ENCODE assay signal across 15 cellular contexts in the genomic region with DNA sequence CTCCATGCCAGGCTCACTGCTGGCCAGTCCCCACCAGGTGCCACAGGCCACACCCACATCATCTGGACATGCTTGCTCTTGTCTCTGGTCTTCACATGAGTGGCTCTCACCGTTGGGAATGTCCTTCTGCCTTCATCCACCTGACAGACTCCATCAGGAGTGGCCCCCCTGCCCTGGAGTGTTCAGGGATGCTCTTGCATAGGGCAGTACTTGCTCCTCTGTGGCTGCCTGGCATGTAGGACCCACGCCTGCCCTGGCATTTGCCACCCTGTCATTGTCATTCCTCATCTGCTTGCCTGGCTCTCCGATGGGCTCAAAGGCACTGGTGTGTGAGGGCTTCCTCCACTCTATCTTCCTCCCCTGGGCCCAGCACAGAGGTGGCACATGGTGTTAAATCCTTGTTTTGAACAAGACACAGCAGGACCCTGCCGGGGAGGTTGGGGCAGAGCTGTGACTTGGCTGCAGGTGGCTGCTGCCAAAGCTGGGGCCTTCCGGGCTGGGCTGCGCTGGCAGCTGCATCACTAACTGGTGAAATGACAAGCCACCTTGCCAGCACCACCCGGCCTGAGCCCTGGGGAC. TPM values are rescaled to one million over a fixed set of nuclear protein-coding genes. Genes with fewer than 3 reads are reported as not detected.
DNase-seq lines count a peak whose midpoint lies in the region; ATAC-seq, FAIRE-seq and TF ChIP-seq lines count a peak whose summit lies in the region.
"Had no signal": no experiment of that assay in that cellular context is flagged by ENCODE, and none has a peak within 500 bp of the region (broad histone marks: within the 10 kb centered on the region; RNA-seq: fewer than 3 reads in every experiment).

No MANE protein-coding gene starts in this region.

- H3K36me3 ChIP-seq in GM12878 (ENCODE audit: control insufficient read depth in 2 of 2, insufficient read depth in 2 of 2, low read length in 1 of 2), result no peaks in the 10 kb centered on the region
- H3K36me3 ChIP-seq in psoas muscle (ENCODE audit: insufficient read depth in 1 of 2, low read depth in 1 of 2), result no peaks in the 10 kb centered on the region

- no peaks in the 10 kb centered on the region; the same call in 2 of the 3 replicates for H3K9me3 ChIP-seq in GM12878 (replicated peaks; ENCODE audit: control insufficient read depth, insufficient read depth, low read length)
- no peaks in the 10 kb centered on the region for H3K9me3 ChIP-seq in psoas muscle

- no peak for TF ChIP-seq RAD21 in GM12878 (IDR thresholded peaks at IDR 0.05; ENCODE audit: insufficient read depth, low read depth, low read length)

- TF ChIP-seq CTCF in GM12878 (IDR thresholded peaks at IDR 0.05 in 2 of 3, conservative IDR thresholded peaks at IDR 0.05 in 1 of 3; ENCODE audit: control insufficient read depth in 2 of 3, extremely low read depth in 1 of 3, insufficient read depth in 1 of 3, low read depth in 3 of 3, low read length in 3 of 3) (no peak), psoas muscle (IDR thresholded peaks at IDR 0.05) (no peak)

- H3K27ac ChIP-seq in GM12878 (ENCODE audit: control insufficient read depth, insufficient read depth), result no peak overlapping the region; the same call in 1 of the 2 replicates
- peak overlapping the region; percentile 30 for H3K27ac ChIP-seq in psoas muscle

- CTCF ChIA-PET in activated CD4-positive, alpha-beta T cell treated with anti-CD3 and anti-CD28 coated beads, Interleukin-2, amount 10 ng/mL, durations not matched to agents 7 days and 5 days (lab: Charles Lee), result interaction anchor here (1.0 to 1.5 kb wide), 3 partner anchors 8 to 94 kb away, joined by 3 to 4 read pairs (median 3); no protein-coding TSS in a partner anchor
- CTCF ChIA-PET in GM12878 (lab: Yijun Ruan, JAX), result interaction anchor here (0.7 to 4.0 kb wide), 7 partner anchors 10 to 161 kb away, joined by 3 to 44 read pairs (median 6); no protein-coding TSS in a partner anchor

- H3K27ac Mint-ChIP-seq in activated CD4-positive, alpha-beta T cell treated with anti-CD3 and anti-CD28 coated beads, Interleukin-2, amount 10 ng/mL, durations not matched to agents 24 days and 14 days, result peak overlapping the region; percentile 29
- no peak overlapping the region for H3K27ac Mint-ChIP-seq in activated CD4-positive, alpha-beta T cell treated with anti-CD3 and anti-CD28 coated beads, Interleukin-2, amount 10 ng/mL, durations not matched to agents 7 days and 5 days

- peaks cover 5% of the 10 kb centered on the region for H3K36me3 Mint-ChIP-seq in activated CD4-positive, alpha-beta T cell treated with anti-CD3 and anti-CD28 coated beads, Interleukin-2, amount 10 ng/mL, durations not matched to agents 24 days and 14 days (ENCODE audit: low read depth)
- H3K36me3 Mint-ChIP-seq in activated CD4-positive, alpha-beta T cell treated with anti-CD3 and anti-CD28 coated beads, Interleukin-2, amount 10 ng/mL, durations not matched to agents 7 days and 5 days (ENCODE audit: low read depth), result peaks cover 3% of the 10 kb centered on the region

- SMC1A ChIA-PET in GM12878 (lab: Charles Lee; ENCODE audit: uncharacterized antibody, unreplicated experiment), result interaction anchor here (1.2 to 3.0 kb wide), 3 partner anchors 59 to 79 kb away, joined by 4 to 17 read pairs (median 4); no protein-coding TSS in a partner anchor

- H3K4me1 Mint-ChIP-seq in activated CD4-positive, alpha-beta T cell treated with anti-CD3 and anti-CD28 coated beads, Interleukin-2, amount 10 ng/mL, durations not matched to agents 24 days and 14 days, result peaks cover 23% of the 10 kb centered on the region
- H3K4me1 Mint-ChIP-seq in activated CD4-positive, alpha-beta T cell treated with anti-CD3 and anti-CD28 coated beads, Interleukin-2, amount 10 ng/mL, durations not matched to agents 7 days and 5 days, result peaks cover 20% of the 10 kb centered on the region

- peak; percentile 54 for DNase-seq in activated CD4-positive, alpha-beta T cell treated with anti-CD3 and anti-CD28 coated beads, Interleukin-2, amount 10 ng/mL, durations not matched to agents 24 days and 14 days
- DNase-seq in activated CD4-positive, alpha-beta T cell treated with anti-CD3 and anti-CD28 coated beads, Interleukin-2, amount 10 ng/mL, durations not matched to agents 7 days and 5 days, result no peak
- no peak for DNase-seq in GM12878 (ENCODE audit: low read depth, low spot score)
- no peak for DNase-seq in psoas muscle
- DNase-seq in nucleus accumbens (lab: John Stamatoyannopoulos, UW), result no peak
- no peak for DNase-seq in superior temporal gyrus (ENCODE audit: extremely low spot score)
- DNase-seq: activated CD4-positive, CD25-positive, alpha-beta regulatory T cell; activated T-cell treated with anti-CD3 and anti-CD28 coated beads, Interleukin-2, amount 50 U/mL, for 1 hour; amygdala; Calu3; NCI-H2029 treated with DMSO at 0.1 percent for 48 hours had no signal

- TF ChIP-seq POLR2A in GM12878 (IDR thresholded peaks at IDR 0.05; ENCODE audit: low read depth, low read length), result no peak

- no peak for FAIRE-seq in GM12878 (lab: Jason Lieb, UNC)
- FAIRE-seq: colon had no signal

- ATAC-seq in HG02678 (IDR thresholded peaks at IDR 0.05; ENCODE audit: unreplicated experiment) (peak; percentile 19), GM12878 (peak; percentile 30), psoas muscle (no peak), HG02798 (IDR thresholded peaks at IDR 0.05; ENCODE audit: poor library complexity, unreplicated experiment) (no peak)

- POLR2A ChIA-PET in activated CD4-positive, alpha-beta T cell treated with anti-CD3 and anti-CD28 coated beads, Interleukin-2, amount 10 ng/mL, durations not matched to agents 7 days and 5 days (lab: Charles Lee), result no interaction called here
- POLR2A ChIA-PET in GM12878 (lab: Charles Lee), result interaction anchor here (1.7 kb wide), 1 partner anchor 60 kb away, joined by 6 read pairs; no protein-coding TSS in a partner anchor

- H3K4me2 ChIP-seq in GM12878 (ENCODE audit: control insufficient read depth, insufficient read depth), result no peak overlapping the region; the same call in 1 of the 2 replicates
- H3K4me2 ChIP-seq: smooth muscle cell had no signal

- H3K4me3 Mint-ChIP-seq in activated CD4-positive, alpha-beta T cell treated with anti-CD3 and anti-CD28 coated beads, Interleukin-2, amount 10 ng/mL, durations not matched to agents 24 days and 14 days, result no peak overlapping the region
- no peak overlapping the region for H3K4me3 Mint-ChIP-seq in activated CD4-positive, alpha-beta T cell treated with anti-CD3 and anti-CD28 coated beads, Interleukin-2, amount 10 ng/mL, durations not matched to agents 7 days and 5 days

- H4K20me1 ChIP-seq in GM12878 (ENCODE audit: control insufficient read depth, insufficient read depth), result no peaks in the 10 kb centered on the region

- no TSS peak for BruUV-seq in GM12878 (replicated peaks; lab: Mats Ljungman, UMichigan)

- peak overlapping the region; percentile 21; the same call in 1 of the 2 replicates for H3K9ac ChIP-seq in GM12878 (ENCODE audit: control insufficient read depth, insufficient read depth, low read length)

- H3K4me3 ChIP-seq in GM12878 (no peak overlapping the region), psoas muscle (no peak overlapping the region)
- H3K4me3 ChIP-seq: smooth muscle cell had no signal

- in situ Hi-C loops in GM12878 (cut with MboI), result no loop called here

- H3K4me1 ChIP-seq in GM12878 (ENCODE audit: control insufficient read depth, insufficient read depth, low read length) (peaks cover 28% of the 10 kb centered on the region), psoas muscle (no peaks in the 10 kb centered on the region)

- TF ChIP-seq EP300 in GM12878 (IDR thresholded peaks at IDR 0.05; ENCODE audit: borderline replicate concordance in 1 of 2, control insufficient read depth in 1 of 2, low read depth in 2 of 2, low read length in 2 of 2), result no peak

- H2AFZ ChIP-seq in GM12878 (ENCODE audit: control insufficient read depth, low read depth, low read length), result no peak overlapping the region

- WGBS in GM12878 (ENCODE audit: insufficient coverage, insufficient replicate concordance, low lambda C conversion rate, missing lambda C conversion rate), result 45% methylated on average over 7 of the region's 7 CpGs
- 44 to 50% (median 50%) methylated on average over 7 of the region's 7 CpGs for WGBS in psoas muscle, 3 donors

- H3K79me2 ChIP-seq in GM12878 (ENCODE audit: control insufficient read depth, insufficient read depth, low read length), result no peaks in the 10 kb centered on the region; the same call in 1 of the 2 replicates

- RAD21 ChIA-PET in GM12878 (lab: Charles Lee; ENCODE audit: unreplicated experiment), result interaction anchor here (0.5 to 3.9 kb wide), 6 partner anchors 16 to 83 kb away, joined by 3 to 34 read pairs (median 4); no protein-coding TSS in a partner anchor

- no peaks in the 10 kb centered on the region for H3K27me3 ChIP-seq in GM12878 (replicated peaks in 1 of 2; ENCODE audit: control insufficient read depth in 2 of 2, insufficient read depth in 2 of 2, low read length in 1 of 2)
- peaks cover 0 to 4% (median 0%) of the 10 kb centered on the region in 3 donors for H3K27me3 ChIP-seq in psoas muscle (ENCODE audit: insufficient read depth in 3 of 3, low read length in 2 of 3)

- intact Hi-C loops in activated CD4-positive, alpha-beta T cell treated with anti-CD3 and anti-CD28 coated beads, Interleukin-2, amount 10 ng/mL, durations not matched to agents 24 days and 14 days (cut with micrococcal nuclease), result loop anchor here (10.0 kb wide), 1 partner anchor 385 kb away; no protein-coding TSS in a partner anchor
- intact Hi-C loops in GM12878 (cut with micrococcal nuclease; ENCODE audit: unreplicated experiment), result no loop called here
- intact Hi-C loops in psoas muscle (cut with DNase I), result no loop called here

- no peaks in the 10 kb centered on the region for H3K9me3 Mint-ChIP-seq in activated CD4-positive, alpha-beta T cell treated with anti-CD3 and anti-CD28 coated beads, Interleukin-2, amount 10 ng/mL, durations not matched to agents 24 days and 14 days
- H3K9me3 Mint-ChIP-seq in activated CD4-positive, alpha-beta T cell treated with anti-CD3 and anti-CD28 coated beads, Interleukin-2, amount 10 ng/mL, durations not matched to agents 7 days and 5 days, result no peaks in the 10 kb centered on the region

- H3K27me3 Mint-ChIP-seq in activated CD4-positive, alpha-beta T cell treated with anti-CD3 and anti-CD28 coated beads, Interleukin-2, amount 10 ng/mL, durations not matched to agents 24 days and 14 days, result peaks cover under 1% of the 10 kb centered on the region
- no peaks in the 10 kb centered on the region for H3K27me3 Mint-ChIP-seq in activated CD4-positive, alpha-beta T cell treated with anti-CD3 and anti-CD28 coated beads, Interleukin-2, amount 10 ng/mL, durations not matched to agents 7 days and 5 days

RNA-seq across cellular contexts. Expression of a gene that starts 1.8 kb away (rescaled TPM):
- 0.19 and 0.23 TPM in 2 replicates for total RNA-seq in activated CD4-positive, alpha-beta T cell treated with anti-CD3 and anti-CD28 coated beads, Interleukin-2, amount 10 ng/mL, durations not matched to agents 24 days and 14 days
- total RNA-seq in activated CD4-positive, alpha-beta T cell treated with anti-CD3 and anti-CD28 coated beads, Interleukin-2, amount 10 ng/mL, durations not matched to agents 7 days and 5 days, result under 1 TPM; 0.07 to 0.10 TPM
- 1.2 TPM in 2 replicates for total RNA-seq in GM12878 (2013; cell fraction: nucleolus; rRNA removed)
- total RNA-seq in GM12878 (2014; rRNA removed) (0.05 and 0.06 TPM in 2 replicates), GM12878 (2014; rRNA removed; fragmentation: Illumina TruSeq; extraction: Trizol) (not detected in 2 replicates), GM12878 (2021) (0.13 and 0.19 TPM in 2 replicates), psoas muscle (not detected)
- polyA plus RNA-seq in GM12878 (2011; ENCODE audit: low read depth), result 0.07 TPM
- polyA plus RNA-seq in GM12878 (2011; rRNA removed) (0.14 TPM in 2 replicates), GM12878 (2014; fragmentation: Illumina TruSeq; extraction: Trizol) (not detected in 2 replicates), GM12878 (2014; fragmentation: Nextera tagmentation; extraction: Ambion mirVana) (not detected), GM12878 (2014; rRNA removed) (0.04 TPM in 1 of 2 replicates, not detected in the other), GM12878 (2016; fragmentation: Nextera tagmentation; extraction: Ambion mirVana) (under 1 TPM in 1 of 2 experiments, not detected in 1; 0.21 TPM), psoas muscle (under 1 TPM in 1 of 3 donors, not detected in 2; 0.01 TPM)
- 0.08 and 0.09 TPM in 2 replicates for polyA plus RNA-seq in GM12878 (2011; cell fraction: cytosol; rRNA removed)
- polyA plus RNA-seq in GM12878 (2011; cell fraction: nucleus; rRNA removed), result 0.61 and 0.67 TPM in 2 replicates
- 0.05 and 0.13 TPM in 2 replicates for polyA plus RNA-seq in GM12878 (2012)
- 0.29 and 0.52 TPM in 2 replicates for polyA minus RNA-seq in GM12878 (2011; rRNA and poly(A)+ RNA removed)
- polyA minus RNA-seq in GM12878 (2011; cell fraction: cytosol; rRNA and poly(A)+ RNA removed), result 0.67 TPM in 1 of 2 replicates, not detected in the other
- 0.85 and 0.86 TPM in 2 replicates for polyA minus RNA-seq in GM12878 (2011; cell fraction: nucleus; rRNA and poly(A)+ RNA removed)
- total RNA-seq: Calu3 had no signal
- polyA plus RNA-seq: smooth muscle cell had no signal

Comparison
In these comparisons a context has a peak if more than half of its experiments do, and no peak if none do; other contexts are left out.
1. ATAC-seq: peak in HG02678 (single experiment) and GM12878 (single experiment); none in psoas muscle (0 of 4) and HG02798 (single experiment).